8 cellular contexts compared by ENCODE assay signal in genomic region chr3:134600685-134601502, GRCh38. TPM values are rescaled to one million over a fixed set of nuclear protein-coding genes. Genes with fewer than 3 reads are reported as not detected.
A peak's percentile ranks its signal among the peaks of the same experiment; 100 is the strongest.
DNase-seq lines count a peak whose midpoint lies in the region; TF ChIP-seq lines count a peak whose summit lies in the region.

No MANE protein-coding gene starts in this region.

- no peak overlapping the region for H2BK15ac ChIP-seq in H9 (ENCODE audit: low read depth, low read length)

- no peak overlapping the region for H3K18ac ChIP-seq in H9 (ENCODE audit: insufficient read length, low read depth, low read length)

- no peaks in the 10 kb centered on the region; the same call in 1 of the 2 replicates for H3K27me3 ChIP-seq in H9 (ENCODE audit: insufficient read depth, low read length)
- H3K27me3 ChIP-seq in smooth muscle cell (ENCODE audit: low read depth): no peaks in the 10 kb centered on the region

- peak overlapping the region; percentile 47 to 70 for H3K4me3 Mint-ChIP-seq in H9

- no peaks in the 10 kb centered on the region for H3K79me1 ChIP-seq in H9 (ENCODE audit: insufficient read depth, low read depth, low read length, poor library complexity, severe bottlenecking)

- H3K27ac ChIP-seq in H9 (ENCODE audit: insufficient read length, low read depth, low read length) (no peak overlapping the region), smooth muscle cell (ENCODE audit: low read depth) (no peak overlapping the region)

- in situ Hi-C loops in astrocyte of the cerebellum (cut with HindIII; ENCODE audit: low sequenced_read_pairs): no loop called here

- peaks cover 11 to 16% of the 10 kb centered on the region in 2 experiments for H3K4me1 Mint-ChIP-seq in H9

- no peak overlapping the region for H4K5ac ChIP-seq in H9 (ENCODE audit: insufficient read length, low read depth, low read length)

- no peak overlapping the region for H3K9ac ChIP-seq in H9 (ENCODE audit: extremely low read depth, insufficient read length, low read length)
- no peak overlapping the region for H3K9ac ChIP-seq in smooth muscle cell (ENCODE audit: low read depth)

- no peak overlapping the region for H3K14ac ChIP-seq in H9 (ENCODE audit: insufficient read depth, low read length)

- no peak overlapping the region for H2BK5ac ChIP-seq in H9 (ENCODE audit: insufficient read length, low read length)

- H3K4ac ChIP-seq in H9 (ENCODE audit: low read depth, low read length): no peak overlapping the region

- no peaks in the 10 kb centered on the region for H3K9me3 ChIP-seq in H9 (ENCODE audit: control insufficient read depth, low read depth, low read length)
- no peaks in the 10 kb centered on the region for H3K9me3 ChIP-seq in smooth muscle cell (replicated peaks; ENCODE audit: low read depth)

- whole genome bisulfite sequencing in H9 (ENCODE audit: extremely low coverage, insufficient read length, low lambda C conversion rate): no CpG with 5 or more reads among the region's 32 CpGs
- WGBS in smooth muscle cell (ENCODE audit: low lambda C conversion rate): 17% methylated on average over 32 of the region's 32 CpGs

- peak overlapping the region; percentile 31 for H3K4me2 ChIP-seq in H9 (ENCODE audit: insufficient read depth, insufficient read length, low read length)
- peak overlapping the region; percentile 76 for H3K4me2 ChIP-seq in smooth muscle cell

- H3K9me3 Mint-ChIP-seq in H9: no peaks in the 10 kb centered on the region

- H3T11ph ChIP-seq in H9 (ENCODE audit: low read length): no peak overlapping the region

- no peak overlapping the region for H3K56ac ChIP-seq in H9 (ENCODE audit: insufficient read length, low read depth, low read length)

- no peak overlapping the region for H2AFZ ChIP-seq in H9 (ENCODE audit: low read length)
- H2AFZ ChIP-seq in smooth muscle cell (ENCODE audit: low read depth): no peak overlapping the region

- H3K27ac Mint-ChIP-seq in H9: no peak overlapping the region; a peak in 1 of 7 replicates

- H4K20me1 ChIP-seq in H9 (ENCODE audit: control insufficient read depth, insufficient read depth, insufficient read length) (peaks cover 2% of the 10 kb centered on the region), smooth muscle cell (ENCODE audit: low read depth) (no peaks in the 10 kb centered on the region)

- no peak overlapping the region for H2BK120ac ChIP-seq in H9 (ENCODE audit: low read depth, low read length, poor library complexity, severe bottlenecking)

- no peak overlapping the region for H2BK12ac ChIP-seq in H9 (ENCODE audit: insufficient read length, low read depth, low read length)

- H2AK5ac ChIP-seq in H9 (ENCODE audit: insufficient read length, low read length): no peak overlapping the region

- peak; percentile 99 for TF ChIP-seq CTCF in H9 (conservative IDR thresholded peaks at IDR 0.05)
- TF ChIP-seq CTCF in astrocyte of the cerebellum (IDR thresholded peaks at IDR 0.05; ENCODE audit: low read depth, low read length, missing control alignments): peak; percentile 97
- peak; percentile 99 for TF ChIP-seq CTCF in smooth muscle cell (IDR thresholded peaks at IDR 0.05; ENCODE audit: borderline replicate concordance, insufficient read depth, poor library complexity, severe bottlenecking)

- H3K79me2 ChIP-seq in H9 (ENCODE audit: insufficient read depth, low read length): no peaks in the 10 kb centered on the region
- no peaks in the 10 kb centered on the region for H3K79me2 ChIP-seq in smooth muscle cell (ENCODE audit: low read depth)

- no peaks in the 10 kb centered on the region for H3F3A ChIP-seq in smooth muscle cell (ENCODE audit: low read depth)

- intact Hi-C loops in posterior vena cava (cut with DNase I): loop anchor here in 1 of 2 donors (10.0 kb wide), 1 partner anchor 1294 kb away; no protein-coding TSS in a partner anchor

- no peak overlapping the region for H4K91ac ChIP-seq in H9 (ENCODE audit: insufficient read length, low read depth, low read length)

- no peaks in the 10 kb centered on the region; a peak in 1 of 7 replicates for H3K36me3 Mint-ChIP-seq in H9 (ENCODE audit: insufficient read depth in 1 of 3, low read depth in 3 of 3)

- H3K23me2 ChIP-seq in H9 (ENCODE audit: insufficient read length, low read depth, low read length, poor library complexity, severe bottlenecking): no peaks in the 10 kb centered on the region

- no peak overlapping the region for H2BK20ac ChIP-seq in H9 (ENCODE audit: low read depth, low read length, poor library complexity, severe bottlenecking)

- no peak overlapping the region for H3K23ac ChIP-seq in H9 (ENCODE audit: insufficient read length, low read depth, low read length)

- peak overlapping the region; percentile 11 for H3K4me3 ChIP-seq in astrocyte of the cerebellum (ENCODE audit: low read depth, low read length)
- H3K4me3 ChIP-seq in smooth muscle cell: no peak overlapping the region

- no peak overlapping the region for H4K8ac ChIP-seq in H9 (replicated peaks; ENCODE audit: insufficient read length, low read depth, low read length)

- DNase-seq in ELF-1 (ENCODE audit: low read depth, low spot score) (peak; percentile 86), H9 (peak; percentile 73), NCI-H1092 (lab: John Stamatoyannopoulos, UW) (peak; percentile 46), T-helper 1 cell (peak in 3 of 5 donors; percentile 16 to 48 (median 37)), astrocyte of the cerebellum (ENCODE audit: low read depth) (peak; percentile 42), hypothalamus (lab: John Stamatoyannopoulos, UW) (peak in 46 of 51 donors; percentile 8 to 80 (median 48)), smooth muscle cell (lab: John Stamatoyannopoulos, UW; ENCODE audit: unreplicated experiment) (peak; percentile 44), posterior vena cava (ENCODE audit: low spot score) (no peak)

- H3K27me3 Mint-ChIP-seq in H9 (ENCODE audit: low read depth): peaks cover 34% of the 10 kb centered on the region

- no peaks in the 10 kb centered on the region for H3K36me3 ChIP-seq in smooth muscle cell (ENCODE audit: low read depth)

- H3K4me1 ChIP-seq in H9 (ENCODE audit: insufficient read depth, low read length): no peaks in the 10 kb centered on the region
- peaks cover 18% of the 10 kb centered on the region for H3K4me1 ChIP-seq in smooth muscle cell (ENCODE audit: low read depth)

RNA-seq across cellular contexts. Expression of gene KY, which starts 49.9 kb away (rescaled TPM):
- total RNA-seq in H9 (2021) (not detected in 2 replicates), smooth muscle cell (0.09 TPM in 2 replicates), posterior vena cava (1 to 10 TPM; 3.2 to 3.8 TPM)
- polyA plus RNA-seq in smooth muscle cell: 0.07 and 0.08 TPM in 2 replicates
